ENCODE assay signal across 8 cellular contexts in genomic region chrX:129654652-129655546, GRCh38. TPM values are rescaled to one million over a fixed set of nuclear protein-coding genes. Genes with fewer than 3 reads are reported as not detected.
DNase-seq lines count a peak whose midpoint lies in the region; ATAC-seq and TF ChIP-seq lines count a peak whose summit lies in the region.

Gene APLN, minus strand, starts transcription at chrX:129654956. Its CDS starts 326 bp downstream, at chrX:129654630.

- peak within 1 kb of the TSS; percentile 75 for H2AFZ ChIP-seq in Karpas-422 (ENCODE audit: low read length)
- peak within 1 kb of the TSS; percentile 72 for H2AFZ ChIP-seq in neural progenitor cell (replicated peaks)

- H3K9me2 ChIP-seq in Karpas-422 (replicated peaks; ENCODE audit: insufficient read depth, low read length) = no peaks in the 10 kb centered on the region

- no peaks in the 10 kb centered on the region for H3K36me3 Mint-ChIP-seq in activated CD8-positive, alpha-beta memory T cell treated with anti-CD3 and anti-CD28 coated beads, Interleukin-2, amount 10 ng/mL, durations not matched to agents 7 days and 5 days
- H3K36me3 Mint-ChIP-seq in neural progenitor cell = no peaks in the 10 kb centered on the region

- no peaks in the 10 kb centered on the region for H3K9me3 Mint-ChIP-seq in activated CD8-positive, alpha-beta memory T cell treated with anti-CD3 and anti-CD28 coated beads, Interleukin-2, amount 10 ng/mL, durations not matched to agents 7 days and 5 days (ENCODE audit: low read depth)
- peaks cover 4% of the 10 kb centered on the region for H3K9me3 Mint-ChIP-seq in neural progenitor cell

- H3K9me3 ChIP-seq in BE2C (no peaks in the 10 kb centered on the region), Karpas-422 (ENCODE audit: low read length) (no peaks in the 10 kb centered on the region), neural progenitor cell (ENCODE audit: low read depth) (no peaks in the 10 kb centered on the region)

- H3K79me2 ChIP-seq in Karpas-422 (ENCODE audit: low read length) (no peaks in the 10 kb centered on the region), neural progenitor cell (ENCODE audit: low read depth) (no peaks in the 10 kb centered on the region)

- H3K36me3 ChIP-seq in BE2C = no peaks in the 10 kb centered on the region
- no peaks in the 10 kb centered on the region for H3K36me3 ChIP-seq in Karpas-422 (ENCODE audit: insufficient read depth, low read length)
- H3K36me3 ChIP-seq in neural progenitor cell = no peaks in the 10 kb centered on the region

- no peak within 1 kb of the TSS for H3K27ac ChIP-seq in Karpas-422 (ENCODE audit: low read length)
- H3K27ac ChIP-seq in neural progenitor cell = no peak within 1 kb of the TSS

- H4K20me1 ChIP-seq in Karpas-422 (ENCODE audit: insufficient read depth, low read depth, low read length) (no peaks in the 10 kb centered on the region), neural progenitor cell (ENCODE audit: low read depth) (no peaks in the 10 kb centered on the region)

- CTCF ChIA-PET in activated CD8-positive, alpha-beta memory T cell treated with anti-CD3 and anti-CD28 coated beads, Interleukin-2, amount 10 ng/mL, durations not matched to agents 7 days and 5 days (lab: Charles Lee) = interaction anchor here (0.8 to 2.8 kb wide), 11 partner anchors 8 to 175 kb away, joined by 3 to 17 read pairs (median 5); partner anchors contain the start of gene XPNPEP2

- ATAC-seq in GM19025 (IDR thresholded peaks at IDR 0.05; ENCODE audit: low read depth, unreplicated experiment) = peak; percentile 36
- peak; percentile 49 for ATAC-seq in activated CD8-positive, alpha-beta memory T cell treated with anti-CD3 and anti-CD28 coated beads, Interleukin-2, amount 10 ng/mL, durations not matched to agents 7 days and 5 days

- H3K27ac Mint-ChIP-seq in activated CD8-positive, alpha-beta memory T cell treated with anti-CD3 and anti-CD28 coated beads, Interleukin-2, amount 10 ng/mL, durations not matched to agents 7 days and 5 days = no peak within 1 kb of the TSS
- peak within 1 kb of the TSS; percentile 82 for H3K27ac Mint-ChIP-seq in neural progenitor cell

- peaks cover 7% of the 10 kb centered on the region for H3K4me1 Mint-ChIP-seq in activated CD8-positive, alpha-beta memory T cell treated with anti-CD3 and anti-CD28 coated beads, Interleukin-2, amount 10 ng/mL, durations not matched to agents 7 days and 5 days
- peaks cover 35% of the 10 kb centered on the region for H3K4me1 Mint-ChIP-seq in neural progenitor cell

- H3K9ac ChIP-seq in Karpas-422 (ENCODE audit: low read length) (peak within 1 kb of the TSS; percentile 50), neural progenitor cell (no peak within 1 kb of the TSS)

- H3K4me2 ChIP-seq in Karpas-422 (ENCODE audit: low read depth, low read length, poor library complexity, severe bottlenecking) (peak within 1 kb of the TSS; percentile 65), neural progenitor cell (peak within 1 kb of the TSS; percentile 84)

- H3K27me3 Mint-ChIP-seq in activated CD8-positive, alpha-beta memory T cell treated with anti-CD3 and anti-CD28 coated beads, Interleukin-2, amount 10 ng/mL, durations not matched to agents 7 days and 5 days = peaks cover 27% of the 10 kb centered on the region
- peaks cover 8% of the 10 kb centered on the region for H3K27me3 Mint-ChIP-seq in neural progenitor cell (ENCODE audit: insufficient read depth, low read depth)

- no peaks in the 10 kb centered on the region for H3F3A ChIP-seq in neural progenitor cell (ENCODE audit: low read depth)

- peaks cover 15% of the 10 kb centered on the region for H3K27me3 ChIP-seq in BE2C
- H3K27me3 ChIP-seq in Karpas-422 (ENCODE audit: low read length) = no peaks in the 10 kb centered on the region
- peaks cover 60% of the 10 kb centered on the region for H3K27me3 ChIP-seq in neural progenitor cell

- TF ChIP-seq CTCF in BE2C (IDR thresholded peaks at IDR 0.05; ENCODE audit: low read depth, low read length) (no peak), fibroblast of villous mesenchyme (IDR thresholded peaks at IDR 0.05; ENCODE audit: insufficient read depth, low read depth, low read length) (no peak), neural progenitor cell (IDR thresholded peaks at IDR 0.05) (no peak)

- peak within 1 kb of the TSS; percentile 56 for H3K4me3 Mint-ChIP-seq in activated CD8-positive, alpha-beta memory T cell treated with anti-CD3 and anti-CD28 coated beads, Interleukin-2, amount 10 ng/mL, durations not matched to agents 7 days and 5 days
- H3K4me3 Mint-ChIP-seq in neural progenitor cell = peak within 1 kb of the TSS; percentile 85

- DNase-seq in BE2C = peak; percentile 38
- DNase-seq in Karpas-422 = peak; percentile 58
- DNase-seq in activated CD8-positive, alpha-beta memory T cell treated with anti-CD3 and anti-CD28 coated beads, Interleukin-2, amount 10 ng/mL, durations not matched to agents 7 days and 5 days = no peak
- DNase-seq in fibroblast of villous mesenchyme (ENCODE audit: low read depth) = peak; percentile 14
- DNase-seq in neural progenitor cell (ENCODE audit: low spot score) = peak; percentile 71
- no peak for DNase-seq in activated effector memory CD4-positive, alpha-beta T cell treated with anti-CD3 and anti-CD28 coated beads, Interleukin-2, amount 50 U/mL, for 16 hours
- no peak for DNase-seq in COLO829 (ENCODE audit: low spot score)

- H3K4me1 ChIP-seq in BE2C (no peaks in the 10 kb centered on the region), Karpas-422 (ENCODE audit: low read length) (peaks cover 11% of the 10 kb centered on the region), neural progenitor cell (peaks cover 3% of the 10 kb centered on the region)

- H3K4me3 ChIP-seq in BE2C (ENCODE audit: low read depth, low read length) = peak within 1 kb of the TSS; percentile 50
- peak within 1 kb of the TSS; percentile 64 for H3K4me3 ChIP-seq in Karpas-422 (ENCODE audit: low read length)
- H3K4me3 ChIP-seq in fibroblast of villous mesenchyme (ENCODE audit: low read depth, low read length) = peak within 1 kb of the TSS; percentile 47
- peak within 1 kb of the TSS; percentile 55 for H3K4me3 ChIP-seq in neural progenitor cell

RNA-seq across cellular contexts. Expression of gene APLN, which starts in this region (rescaled TPM):
- 0.14 TPM for polyA plus RNA-seq in BE2C (2012; ENCODE audit: insufficient read depth, insufficient read length, low read depth)
- total RNA-seq in Karpas-422 (2014; rRNA removed; shearing (Covaris generic); ENCODE audit: low replicate concordance) = not detected in 2 replicates
- total RNA-seq in activated CD8-positive, alpha-beta memory T cell treated with anti-CD3 and anti-CD28 coated beads, Interleukin-2, amount 10 ng/mL, durations not matched to agents 7 days and 5 days = under 1 TPM; 0.14 to 0.15 TPM
- total RNA-seq in fibroblast of villous mesenchyme (under 0.01 TPM in 2 replicates), neural progenitor cell (ENCODE audit: low replicate concordance) (0.22 and 0.46 TPM in 2 replicates)

Comparison
In these comparisons a context has a peak if more than half of its experiments do, and no peak if none do; other contexts are left out.
1. Peak in DNase-seq, H3K4me3 ChIP-seq, H3K9ac ChIP-seq and H3K4me2 ChIP-seq in Karpas-422; RNA of the gene not detected or under 1 TPM.
2. Peak in ATAC-seq in activated CD8-positive, alpha-beta memory T cell treated with anti-CD3 and anti-CD28 coated beads, Interleukin-2, amount 10 ng/mL, durations not matched to agents 7 days and 5 days; RNA of the gene not detected or under 1 TPM.
3. Peak in DNase-seq and H3K4me3 ChIP-seq in fibroblast of villous mesenchyme; RNA of the gene not detected or under 1 TPM.
4. Peak in DNase-seq, H3K4me3 ChIP-seq and H3K4me2 ChIP-seq in neural progenitor cell; RNA of the gene not detected or under 1 TPM.